In genomic region chr12:85562765-85563164, GRCh38 we compare ENCODE assay signal across 26 cellular contexts.
"Had no signal": no experiment of that assay in that cellular context is flagged by ENCODE, and none has a peak within 500 bp of the region (broad histone marks: within the 10 kb centered on the region; RNA-seq: fewer than 3 reads in every experiment).

No MANE protein-coding gene starts in this region.

- H3K36me3 ChIP-seq: stomach, suprapubic skin, thoracic aorta, thyroid gland, tibial artery, tibial nerve, transverse colon, upper lobe of left lung, upper lobe of right lung, uterus, vagina had no signal

- H3K9me3 ChIP-seq: stomach, suprapubic skin, testis, thoracic aorta, thyroid gland, tibial artery, tibial nerve, transverse colon, upper lobe of left lung, upper lobe of right lung, uterus, vagina had no signal

- H3K27ac ChIP-seq: stomach, suprapubic skin, testis, thoracic aorta, thyroid gland, tibial artery, tibial nerve, transverse colon, upper lobe of left lung, upper lobe of right lung, uterus, vagina had no signal

- H3K27me3 ChIP-seq: stomach, suprapubic skin, testis, thyroid gland, tibial artery, tibial nerve, transverse colon, upper lobe of left lung, upper lobe of right lung, uterus, vagina had no signal

- H3K4me3 ChIP-seq: stomach, suprapubic skin, testis, thoracic aorta, thyroid gland, tibial artery, tibial nerve, transverse colon, upper lobe of left lung, upper lobe of right lung, uterus, vagina had no signal

- DNase-seq: stimulated activated CD4-positive, alpha-beta T cell treated with anti-CD3 and anti-CD28 coated beads, Interleukin-2, amount 100 ng/mL, for 48 hours; stimulated activated CD4-positive, alpha-beta T cell treated with anti-CD3 and anti-CD28 coated beads, Interleukin-4, amount 100 ng/mL, for 1 hour; stimulated activated CD4-positive, alpha-beta T cell treated with anti-CD3 and anti-CD28 coated beads, Interleukin-4, amount 100 ng/mL, for 24 hours; stimulated activated CD4-positive, alpha-beta T cell treated with anti-CD3 and anti-CD28 coated beads, Interleukin-4, amount 100 ng/mL, for 4 hours; stimulated activated CD8-positive, alpha-beta memory T cell treated with anti-CD3 and anti-CD28 coated beads, Interleukin-4, amount 100 ng/mL, for 48 hours; stimulated activated naive B cell treated with anti-CD40 and anti-IgM and Interleukin-4, amounts not matched to agents 10 μg/mL and 1 μg/mL and 100 μg/mL, for 72 hours; stimulated activated naive CD4-positive, alpha-beta T cell; stimulated activated naive CD4-positive, alpha-beta T cell treated with Interleukin-2 at 50 U/mL for 16 hours; stimulated activated naive CD8-positive, alpha-beta T cell treated with anti-CD3 and anti-CD28 coated beads, Interleukin-15, amount 100 ng/mL, for 72 hours; stimulated activated naive CD8-positive, alpha-beta T cell treated with anti-CD3 and anti-CD28 coated beads, Interleukin-15, Interleukin-2, amounts not matched to agents 100 U/mL and 50 U/mL, for 24 hours; stomach; substantia nigra; testis; thyroid gland; tibial artery; transverse colon; trophoblast cell; upper lobe of left lung; upper lobe of right lung; uterus had no signal

- ATAC-seq: stimulated activated effector memory CD8-positive, alpha-beta T cell treated with anti-CD3 and anti-CD28 coated beads, Interleukin-12 subunit alpha, Interleukin-12 subunit beta, amount 100 ng/mL, for 72 hours; stimulated activated memory B cell treated with anti-CD40 and anti-IgM and Interleukin-4, amounts not matched to agents 10 μg/mL and 1 μg/mL and 100 μg/mL, for 72 hours; stimulated activated naive B cell treated with anti-CD40 and anti-IgM and Interleukin-4, amounts not matched to agents 10 μg/mL and 1 μg/mL and 100 μg/mL, for 72 hours; stimulated activated naive CD8-positive, alpha-beta T cell treated with anti-CD3 and anti-CD28 coated beads, Interleukin-15, amount 100 ng/mL, for 72 hours; stimulated activated naive CD8-positive, alpha-beta T cell treated with anti-CD3 and anti-CD28 coated beads, Interleukin-15, Interleukin-2, amounts not matched to agents 100 U/mL and 50 U/mL, for 24 hours; upper lobe of right lung had no signal
